In the genomic region with DNA sequence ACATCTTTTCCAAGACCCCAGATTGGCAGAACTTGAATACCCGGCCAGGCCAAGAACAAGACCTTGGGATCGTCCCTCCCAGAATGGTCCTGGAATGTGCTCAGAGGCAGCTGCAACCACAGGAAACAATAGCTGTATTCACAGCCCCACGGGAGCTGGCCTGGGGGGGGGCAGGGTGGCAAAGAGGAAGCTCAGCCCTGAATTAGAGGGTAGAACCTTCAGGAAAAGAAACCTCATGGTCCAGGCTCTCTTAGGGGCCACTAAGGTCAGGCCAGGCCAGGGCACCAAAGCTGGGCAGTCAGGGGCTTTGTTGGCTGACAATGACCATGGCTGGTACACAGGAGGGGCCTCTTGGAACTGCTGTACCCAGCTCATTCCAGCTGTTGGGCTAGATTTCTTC, we compare ENCODE assay signal across 1 cellular context.
TF ChIP-seq lines count a peak whose summit lies in the region.

No MANE protein-coding gene starts in this region.

TF ChIP-seq in GM23338, 12 proteins besides CTCF, POLR2A, EP300 and RAD21 (continued from another document):
- TF ChIP-seq CREB1 (CRISPR knock-in tag; IDR thresholded peaks at IDR 0.05; ENCODE audit: low read depth): no peak
- TF ChIP-seq, protein P1, sequence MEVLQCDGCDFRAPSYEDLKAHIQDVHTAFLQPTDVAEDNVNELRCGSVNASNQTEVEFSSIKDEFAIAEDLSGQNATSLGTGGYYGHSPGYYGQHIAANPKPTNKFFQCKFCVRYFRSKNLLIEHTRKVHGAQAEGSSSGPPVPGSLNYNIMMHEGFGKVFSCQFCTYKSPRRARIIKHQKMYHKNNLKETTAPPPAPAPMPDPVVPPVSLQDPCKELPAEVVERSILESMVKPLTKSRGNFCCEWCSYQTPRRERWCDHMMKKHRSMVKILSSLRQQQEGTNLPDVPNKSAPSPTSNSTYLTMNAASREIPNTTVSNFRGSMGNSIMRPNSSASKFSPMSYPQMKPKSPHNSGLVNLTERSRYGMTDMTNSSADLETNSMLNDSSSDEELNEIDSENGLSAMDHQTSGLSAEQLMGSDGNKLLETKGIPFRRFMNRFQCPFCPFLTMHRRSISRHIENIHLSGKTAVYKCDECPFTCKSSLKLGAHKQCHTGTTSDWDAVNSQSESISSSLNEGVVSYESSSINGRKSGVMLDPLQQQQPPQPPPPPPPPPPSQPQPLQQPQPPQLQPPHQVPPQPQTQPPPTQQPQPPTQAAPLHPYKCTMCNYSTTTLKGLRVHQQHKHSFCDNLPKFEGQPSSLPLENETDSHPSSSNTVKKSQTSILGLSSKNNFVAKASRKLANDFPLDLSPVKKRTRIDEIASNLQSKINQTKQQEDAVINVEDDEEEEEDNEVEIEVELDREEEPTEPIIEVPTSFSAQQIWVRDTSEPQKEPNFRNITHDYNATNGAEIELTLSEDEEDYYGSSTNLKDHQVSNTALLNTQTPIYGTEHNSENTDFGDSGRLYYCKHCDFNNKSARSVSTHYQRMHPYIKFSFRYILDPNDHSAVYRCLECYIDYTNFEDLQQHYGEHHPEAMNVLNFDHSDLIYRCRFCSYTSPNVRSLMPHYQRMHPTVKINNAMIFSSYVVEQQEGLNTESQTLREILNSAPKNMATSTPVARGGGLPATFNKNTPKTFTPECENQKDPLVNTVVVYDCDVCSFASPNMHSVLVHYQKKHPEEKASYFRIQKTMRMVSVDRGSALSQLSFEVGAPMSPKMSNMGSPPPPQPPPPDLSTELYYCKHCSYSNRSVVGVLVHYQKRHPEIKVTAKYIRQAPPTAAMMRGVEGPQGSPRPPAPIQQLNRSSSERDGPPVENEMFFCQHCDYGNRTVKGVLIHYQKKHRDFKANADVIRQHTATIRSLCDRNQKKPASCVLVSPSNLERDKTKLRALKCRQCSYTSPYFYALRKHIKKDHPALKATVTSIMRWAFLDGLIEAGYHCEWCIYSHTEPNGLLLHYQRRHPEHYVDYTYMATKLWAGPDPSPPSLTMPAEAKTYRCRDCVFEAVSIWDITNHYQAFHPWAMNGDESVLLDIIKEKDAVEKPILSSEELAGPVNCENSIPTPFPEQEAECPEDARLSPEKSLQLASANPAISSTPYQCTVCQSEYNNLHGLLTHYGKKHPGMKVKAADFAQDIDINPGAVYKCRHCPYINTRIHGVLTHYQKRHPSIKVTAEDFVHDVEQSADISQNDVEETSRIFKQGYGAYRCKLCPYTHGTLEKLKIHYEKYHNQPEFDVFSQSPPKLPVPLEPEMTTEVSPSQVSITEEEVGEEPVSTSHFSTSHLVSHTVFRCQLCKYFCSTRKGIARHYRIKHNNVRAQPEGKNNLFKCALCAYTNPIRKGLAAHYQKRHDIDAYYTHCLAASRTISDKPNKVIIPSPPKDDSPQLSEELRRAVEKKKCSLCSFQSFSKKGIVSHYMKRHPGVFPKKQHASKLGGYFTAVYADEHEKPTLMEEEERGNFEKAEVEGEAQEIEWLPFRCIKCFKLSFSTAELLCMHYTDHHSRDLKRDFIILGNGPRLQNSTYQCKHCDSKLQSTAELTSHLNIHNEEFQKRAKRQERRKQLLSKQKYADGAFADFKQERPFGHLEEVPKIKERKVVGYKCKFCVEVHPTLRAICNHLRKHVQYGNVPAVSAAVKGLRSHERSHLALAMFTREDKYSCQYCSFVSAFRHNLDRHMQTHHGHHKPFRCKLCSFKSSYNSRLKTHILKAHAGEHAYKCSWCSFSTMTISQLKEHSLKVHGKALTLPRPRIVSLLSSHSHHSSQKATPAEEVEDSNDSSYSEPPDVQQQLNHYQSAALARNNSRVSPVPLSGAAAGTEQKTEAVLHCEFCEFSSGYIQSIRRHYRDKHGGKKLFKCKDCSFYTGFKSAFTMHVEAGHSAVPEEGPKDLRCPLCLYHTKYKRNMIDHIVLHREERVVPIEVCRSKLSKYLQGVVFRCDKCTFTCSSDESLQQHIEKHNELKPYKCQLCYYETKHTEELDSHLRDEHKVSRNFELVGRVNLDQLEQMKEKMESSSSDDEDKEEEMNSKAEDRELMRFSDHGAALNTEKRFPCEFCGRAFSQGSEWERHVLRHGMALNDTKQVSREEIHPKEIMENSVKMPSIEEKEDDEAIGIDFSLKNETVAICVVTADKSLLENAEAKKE (CRISPR knock-in tag; IDR thresholded peaks at IDR 0.05): no peak
TF ChIP-seq in GM23338: peak in this region for 1.
